In genomic region chr22:50606126-50606525, GRCh38 we compare ENCODE assay signal across 1 cellular context.
TF ChIP-seq lines count a peak whose summit lies in the region.

No MANE protein-coding gene starts in this region.

TF ChIP-seq in GM12878, 131 proteins besides CTCF, POLR2A, EP300 and RAD21:
- TF ChIP-seq RAD51 (IDR thresholded peaks at IDR 0.05) (no peak), SREBF1 (IDR thresholded peaks at IDR 0.05; ENCODE audit: low read length) (no peak), TARDBP (IDR thresholded peaks at IDR 0.05; ENCODE audit: borderline replicate concordance) (no peak)
TF ChIP-seq in GM12878: peak in this region for 0.
